Comparison of ENCODE assay signal across 19 cellular contexts in genomic region chr1:16058394-16059120, GRCh38. TPM values are rescaled to one million over a fixed set of nuclear protein-coding genes. Genes with fewer than 3 reads are reported as not detected.
"Had no signal": no experiment of that assay in that cellular context is flagged by ENCODE, and none has a peak within 500 bp of the region (broad histone marks: within the 10 kb centered on the region; RNA-seq: fewer than 3 reads in every experiment).

No MANE protein-coding gene starts in this region.

RNA-seq across cellular contexts. Expression of gene FAM131C, which starts 14.9 kb away (rescaled TPM):
- total RNA-seq: activated B cell treated with CpG ODN at 0.5 μM for 24 hours; activated naive CD4-positive, alpha-beta T cell treated with anti-CD3 and anti-CD28 coated beads for 36 hours; breast epithelium had no signal

RNA-seq across cellular contexts. Expression of gene CLCNKB, which starts 15.0 kb away (rescaled TPM):
- total RNA-seq: activated B cell treated with CpG ODN at 0.5 μM for 24 hours; activated CD4-positive, alpha-beta memory T cell treated with anti-CD3 and anti-CD28 coated beads for 36 hours; activated CD4-positive, alpha-beta T cell treated with anti-CD3 and anti-CD28 coated beads, Interleukin-2, amount 10 ng/mL, durations not matched to agents 24 days and 14 days; activated CD8-positive, alpha-beta memory T cell treated with anti-CD3 and anti-CD28 coated beads for 36 hours; activated CD8-positive, alpha-beta T cell treated with anti-CD3 and anti-CD28 coated beads for 36 hours; activated naive CD4-positive, alpha-beta T cell treated with anti-CD3 and anti-CD28 coated beads for 36 hours; activated naive CD4-positive, alpha-beta T cell treated with anti-CD3 and anti-CD28 coated beads, Interleukin-2, amount 50 U/mL, for 72 hours; activated naive CD8-positive, alpha-beta T cell treated with anti-CD3 and anti-CD28 coated beads for 36 hours; activated T-cell treated with anti-CD3 and anti-CD28 coated beads, Interleukin-2, amount 50 U/mL, for 4 hours; activated T-cell treated with anti-CD3 and anti-CD28 coated beads, Interleukin-2, amount 50 U/mL, for 72 hours; activated T-helper 1 cell treated with anti-CD3 and anti-CD28 coated beads, Interleukin-12 subunit alpha, Interleukin-12 subunit beta, Interleukin-2, Interleukin-4 antibody, amounts not matched to agents 30 ng/mL and 10 ng/mL and 1 ng/mL, durations not matched to agents 14 hours and 24 hours and 36 hours had no signal

RNA-seq across cellular contexts. Expression of gene CLCNKA, which starts 36.7 kb away (rescaled TPM):
- total RNA-seq: activated CD4-positive, alpha-beta memory T cell treated with anti-CD3 and anti-CD28 coated beads for 36 hours; activated CD4-positive, alpha-beta T cell treated with anti-CD3 and anti-CD28 coated beads, Interleukin-2, amount 10 ng/mL, durations not matched to agents 24 days and 14 days; activated CD8-positive, alpha-beta memory T cell treated with anti-CD3 and anti-CD28 coated beads for 36 hours; activated CD8-positive, alpha-beta T cell treated with anti-CD3 and anti-CD28 coated beads for 36 hours; activated naive CD4-positive, alpha-beta T cell treated with anti-CD3 and anti-CD28 coated beads for 36 hours; activated naive CD8-positive, alpha-beta T cell treated with anti-CD3 and anti-CD28 coated beads for 36 hours; activated T-cell treated with anti-CD3 and anti-CD28 coated beads, Interleukin-2, amount 50 U/mL, for 4 hours; activated T-cell treated with anti-CD3 and anti-CD28 coated beads, Interleukin-2, amount 50 U/mL, for 72 hours; activated T-helper 1 cell treated with anti-CD3 and anti-CD28 coated beads, Interleukin-12 subunit alpha, Interleukin-12 subunit beta, Interleukin-2, Interleukin-4 antibody, amounts not matched to agents 30 ng/mL and 10 ng/mL and 1 ng/mL, durations not matched to agents 14 hours and 24 hours and 36 hours had no signal

RNA-seq across cellular contexts. Expression of gene HSPB7, which starts 40.7 kb away (rescaled TPM):
- total RNA-seq: activated B cell treated with CpG ODN at 0.5 μM for 24 hours; activated CD4-positive, alpha-beta memory T cell treated with anti-CD3 and anti-CD28 coated beads for 36 hours; activated CD4-positive, alpha-beta T cell treated with anti-CD3 and anti-CD28 coated beads, Interleukin-2, amount 10 ng/mL, durations not matched to agents 24 days and 14 days; activated CD8-positive, alpha-beta memory T cell treated with anti-CD3 and anti-CD28 coated beads for 36 hours; activated CD8-positive, alpha-beta T cell treated with anti-CD3 and anti-CD28 coated beads for 36 hours; activated naive CD4-positive, alpha-beta T cell treated with anti-CD3 and anti-CD28 coated beads for 36 hours; activated naive CD4-positive, alpha-beta T cell treated with anti-CD3 and anti-CD28 coated beads, Interleukin-2, amount 50 U/mL, for 72 hours; activated naive CD8-positive, alpha-beta T cell treated with anti-CD3 and anti-CD28 coated beads for 36 hours; activated T-cell treated with anti-CD3 and anti-CD28 coated beads, Interleukin-2, amount 50 U/mL, for 72 hours; activated T-helper 1 cell treated with anti-CD3 and anti-CD28 coated beads, Interleukin-12 subunit alpha, Interleukin-12 subunit beta, Interleukin-2, Interleukin-4 antibody, amounts not matched to agents 30 ng/mL and 10 ng/mL and 1 ng/mL, durations not matched to agents 14 hours and 24 hours and 36 hours; activated T-helper 17 cell treated with anti-CD3 and anti-CD28 coated beads, Interleukin-2, amount 50 U/mL, for 72 hours had no signal

RNA-seq across cellular contexts. Expression of gene SRARP, which starts 54.5 kb away (rescaled TPM):
- total RNA-seq: activated B cell treated with CpG ODN at 0.5 μM for 24 hours; activated CD4-positive, alpha-beta memory T cell treated with anti-CD3 and anti-CD28 coated beads for 36 hours; activated CD4-positive, alpha-beta T cell treated with anti-CD3 and anti-CD28 coated beads, Interleukin-2, amount 10 ng/mL, durations not matched to agents 24 days and 14 days; activated CD8-positive, alpha-beta memory T cell treated with anti-CD3 and anti-CD28 coated beads for 36 hours; activated CD8-positive, alpha-beta T cell treated with anti-CD3 and anti-CD28 coated beads for 36 hours; activated naive CD4-positive, alpha-beta T cell treated with anti-CD3 and anti-CD28 coated beads for 36 hours; activated naive CD4-positive, alpha-beta T cell treated with anti-CD3 and anti-CD28 coated beads, Interleukin-2, amount 50 U/mL, for 72 hours; activated naive CD8-positive, alpha-beta T cell treated with anti-CD3 and anti-CD28 coated beads for 36 hours; activated T-cell treated with anti-CD3 and anti-CD28 coated beads, Interleukin-2, amount 50 U/mL, for 4 hours; activated T-cell treated with anti-CD3 and anti-CD28 coated beads, Interleukin-2, amount 50 U/mL, for 72 hours; activated T-helper 1 cell treated with anti-CD3 and anti-CD28 coated beads, Interleukin-12 subunit alpha, Interleukin-12 subunit beta, Interleukin-2, Interleukin-4 antibody, amounts not matched to agents 30 ng/mL and 10 ng/mL and 1 ng/mL, durations not matched to agents 14 hours and 24 hours and 36 hours; activated T-helper 17 cell treated with anti-CD3 and anti-CD28 coated beads, Interleukin-2, amount 50 U/mL, for 72 hours; adrenal gland; aorta; astrocyte; body of pancreas; cardiac septum; chondrocyte had no signal
- polyA plus RNA-seq: adrenal gland, aorta had no signal
